10 cellular contexts compared by ENCODE assay signal in genomic region chr17:80845863-80846671, GRCh38.
DNase-seq lines count a peak whose midpoint lies in the region; ATAC-seq and TF ChIP-seq lines count a peak whose summit lies in the region.
"Had no signal": no experiment of that assay in that cellular context is flagged by ENCODE, and none has a peak within 500 bp of the region (broad histone marks: within the 10 kb centered on the region; RNA-seq: fewer than 3 reads in every experiment).

No MANE protein-coding gene starts in this region.

- peak overlapping the region; percentile 42 for H3K4me2 ChIP-seq in OCI-LY7 (ENCODE audit: low read length)

- H3K27ac Mint-ChIP-seq in T-helper 1 cell treated with Interleukin-12 subunit alpha and Interleukin-12 subunit beta and Interleukin-4 antibody, amounts not matched to agents 30 μg/mL and 1 μg/mL, for 36 hours, result peak overlapping the region; percentile 90
- H3K27ac Mint-ChIP-seq in dendritic cell treated with granulocyte-macrophage colony-stimulating factor and Interleukin-4, amounts not matched to agents 40 ng/mL and 50 ng/mL, for 4 days, result peak overlapping the region; percentile 1
- H3K27ac Mint-ChIP-seq: type B pancreatic cell had no signal

- H3K27ac ChIP-seq in OCI-LY7 (ENCODE audit: low read depth, low read length, poor library complexity, severe bottlenecking) (peak overlapping the region; percentile 64), sigmoid colon (no peak overlapping the region)
- H3K27ac ChIP-seq: prostate gland had no signal

- no peaks in the 10 kb centered on the region for H3K27me3 Mint-ChIP-seq in T-helper 1 cell treated with Interleukin-12 subunit alpha and Interleukin-12 subunit beta and Interleukin-4 antibody, amounts not matched to agents 30 μg/mL and 1 μg/mL, for 36 hours (ENCODE audit: low read depth)
- no peaks in the 10 kb centered on the region for H3K27me3 Mint-ChIP-seq in dendritic cell treated with granulocyte-macrophage colony-stimulating factor and Interleukin-4, amounts not matched to agents 40 ng/mL and 50 ng/mL, for 4 days
- H3K27me3 Mint-ChIP-seq: type B pancreatic cell had no signal

- CTCF ChIA-PET in OCI-LY7 (lab: Charles Lee; ENCODE audit: unreplicated experiment), result interaction anchor here (0.5 to 0.9 kb wide), 2 partner anchors 14 to 47 kb away, joined by 3 to 4 read pairs; no protein-coding TSS in a partner anchor

- H3K4me3 ChIP-seq in OCI-LY7 (ENCODE audit: low read depth, low read length, poor library complexity, severe bottlenecking), result no peak overlapping the region
- no peak overlapping the region for H3K4me3 ChIP-seq in sigmoid colon
- H3K4me3 ChIP-seq: prostate gland had no signal

- H3K9me3 Mint-ChIP-seq in T-helper 1 cell treated with Interleukin-12 subunit alpha and Interleukin-12 subunit beta and Interleukin-4 antibody, amounts not matched to agents 30 μg/mL and 1 μg/mL, for 36 hours, result no peaks in the 10 kb centered on the region
- H3K9me3 Mint-ChIP-seq in dendritic cell treated with granulocyte-macrophage colony-stimulating factor and Interleukin-4, amounts not matched to agents 40 ng/mL and 50 ng/mL, for 4 days, result no peaks in the 10 kb centered on the region
- H3K9me3 Mint-ChIP-seq: type B pancreatic cell had no signal

- H3K9me3 ChIP-seq in OCI-LY7 (ENCODE audit: low read length), result no peaks in the 10 kb centered on the region
- H3K9me3 ChIP-seq in sigmoid colon, result no peaks in the 10 kb centered on the region
- H3K9me3 ChIP-seq: prostate gland had no signal

- BruUV-seq in OCI-LY7 (replicated peaks; lab: Mats Ljungman, UMichigan), result no TSS peak

- H3K36me3 Mint-ChIP-seq in T-helper 1 cell treated with Interleukin-12 subunit alpha and Interleukin-12 subunit beta and Interleukin-4 antibody, amounts not matched to agents 30 μg/mL and 1 μg/mL, for 36 hours (ENCODE audit: low read depth), result peaks cover 54% of the 10 kb centered on the region
- peaks cover 67% of the 10 kb centered on the region for H3K36me3 Mint-ChIP-seq in dendritic cell treated with granulocyte-macrophage colony-stimulating factor and Interleukin-4, amounts not matched to agents 40 ng/mL and 50 ng/mL, for 4 days (ENCODE audit: low read depth)

- no peaks in the 10 kb centered on the region for H3K79me2 ChIP-seq in OCI-LY7 (ENCODE audit: insufficient read depth, low read depth, low read length)

- H3K9me2 ChIP-seq in OCI-LY7 (ENCODE audit: insufficient read depth, low read length), result no peaks in the 10 kb centered on the region

- DNase-seq in T-helper 1 cell (no peak), OCI-LY7 (ENCODE audit: low spot score) (peak; percentile 91), sigmoid colon (peak; percentile 46), hippocampal formation (lab: John Stamatoyannopoulos, UW) (no peak)
- DNase-seq in effector CD4-positive, alpha-beta T cell, result no peak

- TF ChIP-seq POLR2A in sigmoid colon (IDR thresholded peaks at IDR 0.05), result no peak

- H3K4me1 ChIP-seq in OCI-LY7 (ENCODE audit: insufficient read depth, low read length, poor library complexity, severe bottlenecking), result peaks cover 36% of the 10 kb centered on the region
- H3K4me1 ChIP-seq in sigmoid colon, result no peaks in the 10 kb centered on the region
- H3K4me1 ChIP-seq: prostate gland had no signal

- H3K4me1 Mint-ChIP-seq in T-helper 1 cell treated with Interleukin-12 subunit alpha and Interleukin-12 subunit beta and Interleukin-4 antibody, amounts not matched to agents 30 μg/mL and 1 μg/mL, for 36 hours (ENCODE audit: low read depth), result peaks cover 51% of the 10 kb centered on the region
- H3K4me1 Mint-ChIP-seq in dendritic cell treated with granulocyte-macrophage colony-stimulating factor and Interleukin-4, amounts not matched to agents 40 ng/mL and 50 ng/mL, for 4 days (ENCODE audit: low read depth), result peaks cover 13% of the 10 kb centered on the region

- whole genome bisulfite sequencing in sigmoid colon, 2 donors, result 84 to 90% methylated on average over 36 of the region's 36 CpGs

- peaks cover 18% of the 10 kb centered on the region for H3K36me3 ChIP-seq in OCI-LY7 (ENCODE audit: insufficient read depth, low read length)
- H3K36me3 ChIP-seq in sigmoid colon, result peaks cover 0 to 34% (median 5%) of the 10 kb centered on the region in 4 donors
- H3K36me3 ChIP-seq: prostate gland had no signal

- H3K27me3 ChIP-seq in sigmoid colon, result no peaks in the 10 kb centered on the region

- no peak for TF ChIP-seq EP300 in sigmoid colon (IDR thresholded peaks at IDR 0.05)

- H2AFZ ChIP-seq in OCI-LY7 (ENCODE audit: low read length), result no peak overlapping the region

- H3K4me3 Mint-ChIP-seq in T-helper 1 cell treated with Interleukin-12 subunit alpha and Interleukin-12 subunit beta and Interleukin-4 antibody, amounts not matched to agents 30 μg/mL and 1 μg/mL, for 36 hours, result peak overlapping the region; percentile 19
- H3K4me3 Mint-ChIP-seq in dendritic cell treated with granulocyte-macrophage colony-stimulating factor and Interleukin-4, amounts not matched to agents 40 ng/mL and 50 ng/mL, for 4 days, result no peak overlapping the region
- H3K4me3 Mint-ChIP-seq: type B pancreatic cell had no signal

- TF ChIP-seq CTCF in OCI-LY7 (conservative IDR thresholded peaks at IDR 0.05; ENCODE audit: low read length), result peak; percentile 78
- no peak for TF ChIP-seq CTCF in sigmoid colon (IDR thresholded peaks at IDR 0.05)

- no peaks in the 10 kb centered on the region for H4K20me1 ChIP-seq in OCI-LY7 (ENCODE audit: insufficient read depth, low read length)

- intact Hi-C loops in OCI-LY7 (cut with micrococcal nuclease; ENCODE audit: unreplicated experiment), result loop anchor here (5.0 kb wide), 1 partner anchor 109 kb away; no protein-coding TSS in a partner anchor
- intact Hi-C loops in dendritic cell treated with granulocyte-macrophage colony-stimulating factor and Interleukin-4, amounts not matched to agents 40 ng/mL and 50 ng/mL, for 4 days (cut with micrococcal nuclease), result no loop called here
- intact Hi-C loops in sigmoid colon (cut with DNase I), result no loop called here

- POLR2A ChIA-PET in OCI-LY7 (lab: Charles Lee), result no interaction called here

- ATAC-seq in HG03565 (IDR thresholded peaks at IDR 0.05; ENCODE audit: unreplicated experiment), result no peak

Comparison
In these comparisons a context has a peak if more than half of its experiments do, and no peak if none do; other contexts are left out.
1. DNase-seq: peak in OCI-LY7 (single experiment) and sigmoid colon (single experiment); none in T-helper 1 cell (0 of 5), effector CD4-positive, alpha-beta T cell (single experiment) and hippocampal formation (0 of 2).